ENCODE assay signal across 19 cellular contexts in genomic region chr2:49943944-49944803, GRCh38.
DNase-seq lines count a peak whose midpoint lies in the region; ATAC-seq and TF ChIP-seq lines count a peak whose summit lies in the region.
"Had no signal": no experiment of that assay in that cellular context is flagged by ENCODE, and none has a peak within 500 bp of the region (broad histone marks: within the 10 kb centered on the region; RNA-seq: fewer than 3 reads in every experiment).

No MANE protein-coding gene starts in this region.

- 35% methylated on average over 4 of the region's 4 CpGs for WGBS in smooth muscle cell (ENCODE audit: low lambda C conversion rate)

- ATAC-seq in HG02938 (IDR thresholded peaks at IDR 0.05; ENCODE audit: unreplicated experiment) = peak; percentile 46
- ATAC-seq in GM21447 (IDR thresholded peaks at IDR 0.05; ENCODE audit: unreplicated experiment) = no peak

- peaks cover 2% of the 10 kb centered on the region for H3K9me3 Mint-ChIP-seq in activated CD4-positive, alpha-beta T cell treated with anti-CD3 and anti-CD28 coated beads, Interleukin-2, amount 10 ng/mL, durations not matched to agents 7 days and 5 days
- H3K9me3 Mint-ChIP-seq in HFFc6 = peaks cover 46% of the 10 kb centered on the region

- H3K27me3 ChIP-seq in smooth muscle cell (ENCODE audit: low read depth) = no peaks in the 10 kb centered on the region
- H3K27me3 ChIP-seq: BE2C, esophagus muscularis mucosa had no signal

- peaks cover 2% of the 10 kb centered on the region for H3K27me3 Mint-ChIP-seq in activated CD4-positive, alpha-beta T cell treated with anti-CD3 and anti-CD28 coated beads, Interleukin-2, amount 10 ng/mL, durations not matched to agents 7 days and 5 days
- no peaks in the 10 kb centered on the region for H3K27me3 Mint-ChIP-seq in HFFc6 (ENCODE audit: insufficient read depth)
- H3K27me3 Mint-ChIP-seq: progenitor cell of endocrine pancreas had no signal

- H3K4me3 ChIP-seq in smooth muscle cell = no peak overlapping the region
- H3K4me3 ChIP-seq: esophagus muscularis mucosa, left ventricle myocardium inferior had no signal

- CTCF ChIA-PET in activated CD4-positive, alpha-beta T cell treated with anti-CD3 and anti-CD28 coated beads, Interleukin-2, amount 10 ng/mL, durations not matched to agents 7 days and 5 days (lab: Charles Lee) = no interaction called here

- DNase-seq in activated CD4-positive, alpha-beta T cell treated with anti-CD3 and anti-CD28 coated beads, Interleukin-2, amount 10 ng/mL, durations not matched to agents 7 days and 5 days = no peak
- no peak for DNase-seq in activated CD4-positive, alpha-beta T cell treated with anti-CD3 and anti-CD28 coated beads for 4 hours
- peak; percentile 48 for DNase-seq in OCI-M1 (lab: John Stamatoyannopoulos, UW)
- DNase-seq in smooth muscle cell (lab: John Stamatoyannopoulos, UW; ENCODE audit: unreplicated experiment) = no peak
- DNase-seq in stimulated activated CD4-positive, alpha-beta T cell treated with anti-CD3 and anti-CD28 coated beads, Interleukin-12 subunit alpha, Interleukin-12 subunit beta, amount 100 ng/mL, for 4 hours = no peak
- DNase-seq in HFFc6 = no peak
- DNase-seq: 8988T; activated CD4-positive, alpha-beta T cell treated with anti-CD3 and anti-CD28 coated beads, Interleukin-2, amount 50 U/mL, for 48 hours; activated naive CD4-positive, alpha-beta T cell treated with Interleukin-2 at 50 U/mL for 16 hours; BE2C; IMR-90; left ventricle myocardium inferior; midbrain; NCI-H2029; stimulated activated CD4-positive, alpha-beta T cell treated with anti-CD3 and anti-CD28 coated beads, Interleukin-4, amount 100 ng/mL, for 1 hour had no signal

- TF ChIP-seq CTCF in smooth muscle cell (IDR thresholded peaks at IDR 0.05; ENCODE audit: borderline replicate concordance, insufficient read depth, poor library complexity, severe bottlenecking) = no peak
- TF ChIP-seq CTCF in HFFc6 (IDR thresholded peaks at IDR 0.05) = no peak

- POLR2A ChIA-PET in activated CD4-positive, alpha-beta T cell treated with anti-CD3 and anti-CD28 coated beads, Interleukin-2, amount 10 ng/mL, durations not matched to agents 7 days and 5 days (lab: Charles Lee) = no interaction called here

- no peak overlapping the region for H2AFZ ChIP-seq in smooth muscle cell (ENCODE audit: low read depth)

- peak overlapping the region; percentile 61 for H3K4me2 ChIP-seq in smooth muscle cell

- H3F3A ChIP-seq in smooth muscle cell (ENCODE audit: low read depth) = no peaks in the 10 kb centered on the region

- peaks cover 21% of the 10 kb centered on the region for H3K4me1 Mint-ChIP-seq in activated CD4-positive, alpha-beta T cell treated with anti-CD3 and anti-CD28 coated beads, Interleukin-2, amount 10 ng/mL, durations not matched to agents 7 days and 5 days
- no peaks in the 10 kb centered on the region for H3K4me1 Mint-ChIP-seq in HFFc6 (ENCODE audit: low read depth)

- H3K4me1 ChIP-seq in smooth muscle cell (ENCODE audit: low read depth) = no peaks in the 10 kb centered on the region
- H3K4me1 ChIP-seq: BE2C, left ventricle myocardium inferior had no signal

- no peaks in the 10 kb centered on the region for H3K79me2 ChIP-seq in smooth muscle cell (ENCODE audit: low read depth)

- peak overlapping the region; percentile 16 for H3K4me3 Mint-ChIP-seq in activated CD4-positive, alpha-beta T cell treated with anti-CD3 and anti-CD28 coated beads, Interleukin-2, amount 10 ng/mL, durations not matched to agents 7 days and 5 days
- H3K4me3 Mint-ChIP-seq in HFFc6 = no peak overlapping the region

- no peak overlapping the region for H3K27ac ChIP-seq in smooth muscle cell (ENCODE audit: low read depth)
- H3K27ac ChIP-seq: esophagus muscularis mucosa, left ventricle myocardium inferior had no signal

- H3K36me3 Mint-ChIP-seq in activated CD4-positive, alpha-beta T cell treated with anti-CD3 and anti-CD28 coated beads, Interleukin-2, amount 10 ng/mL, durations not matched to agents 7 days and 5 days (ENCODE audit: low read depth) = no peaks in the 10 kb centered on the region
- no peaks in the 10 kb centered on the region for H3K36me3 Mint-ChIP-seq in HFFc6 (ENCODE audit: low read depth)

- no peaks in the 10 kb centered on the region for H3K9me3 ChIP-seq in smooth muscle cell (replicated peaks; ENCODE audit: low read depth)
- H3K9me3 ChIP-seq: BE2C, esophagus muscularis mucosa, left ventricle myocardium inferior had no signal

- peak overlapping the region; percentile 61 for H3K27ac Mint-ChIP-seq in activated CD4-positive, alpha-beta T cell treated with anti-CD3 and anti-CD28 coated beads, Interleukin-2, amount 10 ng/mL, durations not matched to agents 7 days and 5 days
- H3K27ac Mint-ChIP-seq in HFFc6 = no peak overlapping the region
- H3K27ac Mint-ChIP-seq: progenitor cell of endocrine pancreas had no signal

- H3K36me3 ChIP-seq in smooth muscle cell (ENCODE audit: low read depth) = no peaks in the 10 kb centered on the region
- H3K36me3 ChIP-seq: BE2C, esophagus muscularis mucosa, left ventricle myocardium inferior had no signal

- H4K20me1 ChIP-seq in smooth muscle cell (ENCODE audit: low read depth) = no peaks in the 10 kb centered on the region

- H3K9ac ChIP-seq in smooth muscle cell (ENCODE audit: low read depth) = no peak overlapping the region
